Comparison of ENCODE assay signal across 18 cellular contexts in genomic region chr12:71877335-71878121, GRCh38.
"Had no signal": no experiment of that assay in that cellular context is flagged by ENCODE, and none has a peak within 500 bp of the region (broad histone marks: within the 10 kb centered on the region; RNA-seq: fewer than 3 reads in every experiment).

No MANE protein-coding gene starts in this region.

- H3K4me3 Mint-ChIP-seq: activated CD4-positive, alpha-beta memory T cell treated with anti-CD3 and anti-CD28 coated beads for 36 hours; activated naive CD4-positive, alpha-beta T cell treated with anti-CD3 and anti-CD28 coated beads, Interleukin-2, amount 50 U/mL, for 24 hours; natural killer cell; T-helper 2 cell treated with Interferon-gamma antibody and Interleukin-4, amounts not matched to agents 5 μg/mL and 100 μg/mL, for 36 hours; type B pancreatic cell had no signal

- H3K27me3 ChIP-seq: ascending aorta, stomach, testis had no signal

- H3K27ac ChIP-seq: ascending aorta, stomach, testis had no signal

- ATAC-seq: natural killer cell had no signal

- H3K27ac Mint-ChIP-seq: activated CD4-positive, alpha-beta memory T cell treated with anti-CD3 and anti-CD28 coated beads for 36 hours; activated naive CD4-positive, alpha-beta T cell treated with anti-CD3 and anti-CD28 coated beads, Interleukin-2, amount 50 U/mL, for 24 hours; T-helper 2 cell treated with Interferon-gamma antibody and Interleukin-4, amounts not matched to agents 5 μg/mL and 100 μg/mL, for 36 hours had no signal

- H3K9me3 Mint-ChIP-seq: activated CD4-positive, alpha-beta memory T cell treated with anti-CD3 and anti-CD28 coated beads for 36 hours; activated naive CD4-positive, alpha-beta T cell treated with anti-CD3 and anti-CD28 coated beads, Interleukin-2, amount 50 U/mL, for 24 hours; natural killer cell; T-helper 2 cell treated with Interferon-gamma antibody and Interleukin-4, amounts not matched to agents 5 μg/mL and 100 μg/mL, for 36 hours; type B pancreatic cell had no signal

- H3K9me3 ChIP-seq: ascending aorta, stomach, testis had no signal

- H3K4me3 ChIP-seq: ascending aorta, stomach, testis had no signal

- H3K27me3 Mint-ChIP-seq: activated CD4-positive, alpha-beta memory T cell treated with anti-CD3 and anti-CD28 coated beads for 36 hours; activated naive CD4-positive, alpha-beta T cell treated with anti-CD3 and anti-CD28 coated beads, Interleukin-2, amount 50 U/mL, for 24 hours; type B pancreatic cell had no signal

- DNase-seq: activated CD4-positive, alpha-beta memory T cell treated with anti-CD3 and anti-CD28 coated beads for 36 hours; activated CD4-positive, alpha-beta T cell treated with anti-CD3 and anti-CD28 coated beads for 4 hours; activated gamma-delta T cell; activated T-cell treated with anti-CD3 and anti-CD28 coated beads, Interleukin-2, amount 50 U/mL, for 48 hours; cerebellar nuclear complex; effector CD4-positive, alpha-beta T cell; mesenchymal stem cell; natural killer cell; nucleus accumbens; retina; stimulated activated CD4-positive, alpha-beta T cell treated with anti-CD3 and anti-CD28 coated beads, Interleukin-12 subunit alpha, Interleukin-12 subunit beta, amount 100 ng/mL, for 4 hours; stimulated activated CD4-positive, alpha-beta T cell treated with anti-CD3 and anti-CD28 coated beads, Interleukin-1b, Interleukin-23, amount 100 ng/mL, for 48 hours; stomach; testis had no signal
